ENCODE assay signal across 1 cellular context in genomic region chr12:57299514-57300016, GRCh38.
TF ChIP-seq lines count a peak whose summit lies in the region.

No MANE protein-coding gene starts in this region.

TF ChIP-seq in GM23338, 12 proteins besides CTCF, POLR2A, EP300 and RAD21:
- TF ChIP-seq ZNF462 (CRISPR knock-in tag; IDR thresholded peaks at IDR 0.05) = no peak
TF ChIP-seq in GM23338: peak in this region for 0.
